In genomic region chr9:110256392-110257096, GRCh38 we compare ENCODE assay signal across 1 cellular context.
TF ChIP-seq lines count a peak whose summit lies in the region.

TXN (minus strand) TSS chr9:110256507; CDS start chr9:110256435, 72 bp downstream.

TF ChIP-seq in K562, 482 proteins besides CTCF, POLR2A, EP300 and RAD21 (continued from another document and continues in another):
- TF ChIP-seq BRF2 (IDR thresholded peaks at IDR 0.05; ENCODE audit: borderline replicate concordance, insufficient read depth, insufficient read length) = no peak
- no peak; the same call in 1 of the 2 replicates for TF ChIP-seq MIER1 (IDR thresholded peaks at IDR 0.05; ENCODE audit: low read depth)
- no peak for TF ChIP-seq NUFIP1 (IDR thresholded peaks at IDR 0.05; ENCODE audit: partially characterized antibody)
- no peak for TF ChIP-seq ILF3 (IDR thresholded peaks at IDR 0.05; ENCODE audit: borderline replicate concordance)
- no peak for TF ChIP-seq FIP1L1 (IDR thresholded peaks at IDR 0.05; ENCODE audit: low read depth, low read length, poor library complexity, severe bottlenecking)
- TF ChIP-seq ETV1 (tag; conservative IDR thresholded peaks at IDR 0.05; ENCODE audit: low read depth) = no peak
- TF ChIP-seq SLC30A9 (CRISPR knock-in tag; IDR thresholded peaks at IDR 0.05) = no peak
- TF ChIP-seq TEAD1 (CRISPR knock-in tag; IDR thresholded peaks at IDR 0.05) = peak in 1 of 2 experiments; percentile 88; a peak in 2 of 4 replicates
- TF ChIP-seq RBM22 (IDR thresholded peaks at IDR 0.05; ENCODE audit: low read depth, low read length, poor library complexity, severe bottlenecking) = no peak
- no peak for TF ChIP-seq ZNF583 (CRISPR knock-in tag; IDR thresholded peaks at IDR 0.05)
- no peak for TF ChIP-seq ZBTB8A (IDR thresholded peaks at IDR 0.05; ENCODE audit: partially characterized antibody)
- no peak for TF ChIP-seq SRSF1 (IDR thresholded peaks at IDR 0.05; ENCODE audit: low read depth, low read length)
- TF ChIP-seq, protein P1, sequence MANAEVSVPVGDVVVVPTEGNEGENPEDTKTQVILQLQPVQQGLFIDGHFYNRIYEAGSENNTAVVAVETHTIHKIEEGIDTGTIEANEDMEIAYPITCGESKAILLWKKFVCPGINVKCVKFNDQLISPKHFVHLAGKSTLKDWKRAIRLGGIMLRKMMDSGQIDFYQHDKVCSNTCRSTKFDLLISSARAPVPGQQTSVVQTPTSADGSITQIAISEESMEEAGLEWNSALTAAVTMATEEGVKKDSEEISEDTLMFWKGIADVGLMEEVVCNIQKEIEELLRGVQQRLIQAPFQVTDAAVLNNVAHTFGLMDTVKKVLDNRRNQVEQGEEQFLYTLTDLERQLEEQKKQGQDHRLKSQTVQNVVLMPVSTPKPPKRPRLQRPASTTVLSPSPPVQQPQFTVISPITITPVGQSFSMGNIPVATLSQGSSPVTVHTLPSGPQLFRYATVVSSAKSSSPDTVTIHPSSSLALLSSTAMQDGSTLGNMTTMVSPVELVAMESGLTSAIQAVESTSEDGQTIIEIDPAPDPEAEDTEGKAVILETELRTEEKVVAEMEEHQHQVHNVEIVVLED (CRISPR knock-in tag; IDR thresholded peaks at IDR 0.05) = peak; percentile 90
- no peak for TF ChIP-seq ZBTB17 (CRISPR knock-in tag; IDR thresholded peaks at IDR 0.05)
- no peak for TF ChIP-seq DNMT1 (IDR thresholded peaks at IDR 0.05)
- TF ChIP-seq LEF1 (IDR thresholded peaks at IDR 0.05) = peak; percentile 66; the same call in 1 of the 2 replicates
- peak; percentile 93 for TF ChIP-seq MYC (IDR thresholded peaks at IDR 0.05; ENCODE audit: low read depth, low read length)
- TF ChIP-seq MYC (CRISPR knock-in tag; IDR thresholded peaks at IDR 0.05; ENCODE audit: borderline replicate concordance, low read depth) = peak; percentile 68; the same call in 1 of the 2 replicates
- TF ChIP-seq MLX (CRISPR knock-in tag; conservative IDR thresholded peaks at IDR 0.05) = no peak
- TF ChIP-seq, protein P2, sequence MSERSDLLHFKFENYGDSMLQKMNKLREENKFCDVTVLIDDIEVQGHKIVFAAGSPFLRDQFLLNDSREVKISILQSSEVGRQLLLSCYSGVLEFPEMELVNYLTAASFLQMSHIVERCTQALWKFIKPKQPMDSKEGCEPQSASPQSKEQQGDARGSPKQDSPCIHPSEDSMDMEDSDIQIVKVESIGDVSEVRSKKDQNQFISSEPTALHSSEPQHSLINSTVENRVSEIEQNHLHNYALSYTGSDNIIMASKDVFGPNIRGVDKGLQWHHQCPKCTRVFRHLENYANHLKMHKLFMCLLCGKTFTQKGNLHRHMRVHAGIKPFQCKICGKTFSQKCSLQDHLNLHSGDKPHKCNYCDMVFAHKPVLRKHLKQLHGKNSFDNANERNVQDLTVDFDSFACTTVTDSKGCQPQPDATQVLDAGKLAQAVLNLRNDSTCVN (CRISPR knock-in tag; IDR thresholded peaks at IDR 0.05) = no peak
- no peak for TF ChIP-seq PHB (CRISPR knock-in tag; IDR thresholded peaks at IDR 0.05)
- TF ChIP-seq ZC3H11A (IDR thresholded peaks at IDR 0.05; ENCODE audit: low read depth, low read length) = no peak
- TF ChIP-seq JUND (IDR thresholded peaks at IDR 0.05; ENCODE audit: borderline replicate concordance, low read depth, low read length) = 0 out of 2 replicates have a peak, but pooled peaks have one; percentile 2
- no peak; the same call in 2 of the 3 replicates for TF ChIP-seq JUND (tag; IDR thresholded peaks at IDR 0.05; ENCODE audit: borderline replicate concordance, low read depth, low read length)
- TF ChIP-seq CEBPB (tag; IDR thresholded peaks at IDR 0.05) = no peak
- no peak for TF ChIP-seq SPI1 (IDR thresholded peaks at IDR 0.05; ENCODE audit: borderline replicate concordance, low read depth, low read length)
- TF ChIP-seq, protein P3, sequence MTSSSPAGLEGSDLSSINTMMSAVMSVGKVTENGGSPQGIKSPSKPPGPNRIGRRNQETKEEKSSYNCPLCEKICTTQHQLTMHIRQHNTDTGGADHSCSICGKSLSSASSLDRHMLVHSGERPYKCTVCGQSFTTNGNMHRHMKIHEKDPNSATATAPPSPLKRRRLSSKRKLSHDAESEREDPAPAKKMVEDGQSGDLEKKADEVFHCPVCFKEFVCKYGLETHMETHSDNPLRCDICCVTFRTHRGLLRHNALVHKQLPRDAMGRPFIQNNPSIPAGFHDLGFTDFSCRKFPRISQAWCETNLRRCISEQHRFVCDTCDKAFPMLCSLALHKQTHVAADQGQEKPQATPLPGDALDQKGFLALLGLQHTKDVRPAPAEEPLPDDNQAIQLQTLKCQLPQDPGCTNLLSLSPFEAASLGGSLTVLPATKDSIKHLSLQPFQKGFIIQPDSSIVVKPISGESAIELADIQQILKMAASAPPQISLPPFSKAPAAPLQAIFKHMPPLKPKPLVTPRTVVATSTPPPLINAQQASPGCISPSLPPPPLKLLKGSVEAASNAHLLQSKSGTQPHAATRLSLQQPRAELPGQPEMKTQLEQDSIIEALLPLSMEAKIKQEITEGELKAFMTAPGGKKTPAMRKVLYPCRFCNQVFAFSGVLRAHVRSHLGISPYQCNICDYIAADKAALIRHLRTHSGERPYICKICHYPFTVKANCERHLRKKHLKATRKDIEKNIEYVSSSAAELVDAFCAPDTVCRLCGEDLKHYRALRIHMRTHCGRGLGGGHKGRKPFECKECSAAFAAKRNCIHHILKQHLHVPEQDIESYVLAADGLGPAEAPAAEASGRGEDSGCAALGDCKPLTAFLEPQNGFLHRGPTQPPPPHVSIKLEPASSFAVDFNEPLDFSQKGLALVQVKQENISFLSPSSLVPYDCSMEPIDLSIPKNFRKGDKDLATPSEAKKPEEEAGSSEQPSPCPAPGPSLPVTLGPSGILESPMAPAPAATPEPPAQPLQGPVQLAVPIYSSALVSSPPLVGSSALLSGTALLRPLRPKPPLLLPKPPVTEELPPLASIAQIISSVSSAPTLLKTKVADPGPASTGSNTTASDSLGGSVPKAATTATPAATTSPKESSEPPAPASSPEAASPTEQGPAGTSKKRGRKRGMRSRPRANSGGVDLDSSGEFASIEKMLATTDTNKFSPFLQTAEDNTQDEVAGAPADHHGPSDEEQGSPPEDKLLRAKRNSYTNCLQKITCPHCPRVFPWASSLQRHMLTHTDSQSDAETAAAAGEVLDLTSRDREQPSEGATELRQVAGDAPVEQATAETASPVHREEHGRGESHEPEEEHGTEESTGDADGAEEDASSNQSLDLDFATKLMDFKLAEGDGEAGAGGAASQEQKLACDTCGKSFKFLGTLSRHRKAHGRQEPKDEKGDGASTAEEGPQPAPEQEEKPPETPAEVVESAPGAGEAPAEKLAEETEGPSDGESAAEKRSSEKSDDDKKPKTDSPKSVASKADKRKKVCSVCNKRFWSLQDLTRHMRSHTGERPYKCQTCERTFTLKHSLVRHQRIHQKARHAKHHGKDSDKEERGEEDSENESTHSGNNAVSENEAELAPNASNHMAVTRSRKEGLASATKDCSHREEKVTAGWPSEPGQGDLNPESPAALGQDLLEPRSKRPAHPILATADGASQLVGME (CRISPR knock-in tag; IDR thresholded peaks at IDR 0.05) = no peak
- TF ChIP-seq TBP (optimal IDR thresholded peaks at IDR 0.05; ENCODE audit: low read depth, low read length) = peak; percentile 91
- peak in 1 of 2 experiments; percentile 28; a peak in 1 of 3 replicates for TF ChIP-seq CBX3 (IDR thresholded peaks at IDR 0.05; ENCODE audit: borderline replicate concordance in 1 of 2, low read length in 2 of 2)
- TF ChIP-seq, protein P4, sequence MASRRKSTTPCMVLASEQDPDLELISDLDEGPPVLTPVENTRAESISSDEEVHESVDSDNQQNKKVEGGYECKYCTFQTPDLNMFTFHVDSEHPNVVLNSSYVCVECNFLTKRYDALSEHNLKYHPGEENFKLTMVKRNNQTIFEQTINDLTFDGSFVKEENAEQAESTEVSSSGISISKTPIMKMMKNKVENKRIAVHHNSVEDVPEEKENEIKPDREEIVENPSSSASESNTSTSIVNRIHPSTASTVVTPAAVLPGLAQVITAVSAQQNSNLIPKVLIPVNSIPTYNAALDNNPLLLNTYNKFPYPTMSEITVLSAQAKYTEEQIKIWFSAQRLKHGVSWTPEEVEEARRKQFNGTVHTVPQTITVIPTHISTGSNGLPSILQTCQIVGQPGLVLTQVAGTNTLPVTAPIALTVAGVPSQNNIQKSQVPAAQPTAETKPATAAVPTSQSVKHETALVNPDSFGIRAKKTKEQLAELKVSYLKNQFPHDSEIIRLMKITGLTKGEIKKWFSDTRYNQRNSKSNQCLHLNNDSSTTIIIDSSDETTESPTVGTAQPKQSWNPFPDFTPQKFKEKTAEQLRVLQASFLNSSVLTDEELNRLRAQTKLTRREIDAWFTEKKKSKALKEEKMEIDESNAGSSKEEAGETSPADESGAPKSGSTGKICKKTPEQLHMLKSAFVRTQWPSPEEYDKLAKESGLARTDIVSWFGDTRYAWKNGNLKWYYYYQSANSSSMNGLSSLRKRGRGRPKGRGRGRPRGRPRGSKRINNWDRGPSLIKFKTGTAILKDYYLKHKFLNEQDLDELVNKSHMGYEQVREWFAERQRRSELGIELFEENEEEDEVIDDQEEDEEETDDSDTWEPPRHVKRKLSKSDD (conservative IDR thresholded peaks at IDR 0.05; ENCODE audit: low read length) = no peak
- TF ChIP-seq, protein P5, sequence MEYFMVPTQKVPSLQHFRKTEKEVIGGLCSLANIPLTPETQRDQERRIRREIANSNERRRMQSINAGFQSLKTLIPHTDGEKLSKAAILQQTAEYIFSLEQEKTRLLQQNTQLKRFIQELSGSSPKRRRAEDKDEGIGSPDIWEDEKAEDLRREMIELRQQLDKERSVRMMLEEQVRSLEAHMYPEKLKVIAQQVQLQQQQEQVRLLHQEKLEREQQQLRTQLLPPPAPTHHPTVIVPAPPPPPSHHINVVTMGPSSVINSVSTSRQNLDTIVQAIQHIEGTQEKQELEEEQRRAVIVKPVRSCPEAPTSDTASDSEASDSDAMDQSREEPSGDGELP (CRISPR knock-in tag; IDR thresholded peaks at IDR 0.05; ENCODE audit: borderline replicate concordance) = peak; percentile 98
- TF ChIP-seq, protein P6, sequence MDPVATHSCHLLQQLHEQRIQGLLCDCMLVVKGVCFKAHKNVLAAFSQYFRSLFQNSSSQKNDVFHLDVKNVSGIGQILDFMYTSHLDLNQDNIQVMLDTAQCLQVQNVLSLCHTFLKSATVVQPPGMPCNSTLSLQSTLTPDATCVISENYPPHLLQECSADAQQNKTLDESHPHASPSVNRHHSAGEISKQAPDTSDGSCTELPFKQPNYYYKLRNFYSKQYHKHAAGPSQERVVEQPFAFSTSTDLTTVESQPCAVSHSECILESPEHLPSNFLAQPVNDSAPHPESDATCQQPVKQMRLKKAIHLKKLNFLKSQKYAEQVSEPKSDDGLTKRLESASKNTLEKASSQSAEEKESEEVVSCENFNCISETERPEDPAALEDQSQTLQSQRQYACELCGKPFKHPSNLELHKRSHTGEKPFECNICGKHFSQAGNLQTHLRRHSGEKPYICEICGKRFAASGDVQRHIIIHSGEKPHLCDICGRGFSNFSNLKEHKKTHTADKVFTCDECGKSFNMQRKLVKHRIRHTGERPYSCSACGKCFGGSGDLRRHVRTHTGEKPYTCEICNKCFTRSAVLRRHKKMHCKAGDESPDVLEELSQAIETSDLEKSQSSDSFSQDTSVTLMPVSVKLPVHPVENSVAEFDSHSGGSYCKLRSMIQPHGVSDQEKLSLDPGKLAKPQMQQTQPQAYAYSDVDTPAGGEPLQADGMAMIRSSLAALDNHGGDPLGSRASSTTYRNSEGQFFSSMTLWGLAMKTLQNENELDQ (CRISPR knock-in tag; IDR thresholded peaks at IDR 0.05; ENCODE audit: borderline replicate concordance) = no peak
- TF ChIP-seq GTF2F1 (IDR thresholded peaks at IDR 0.05; ENCODE audit: low read depth, low read length) = peak; percentile 83; the same call in 1 of the 2 replicates
- no peak; the same call in 1 of the 2 replicates for TF ChIP-seq ZNF589 (CRISPR knock-in tag; IDR thresholded peaks at IDR 0.05; ENCODE audit: low read depth)
- no peak for TF ChIP-seq SMAD3 (CRISPR knock-in tag; conservative IDR thresholded peaks at IDR 0.05)
- no peak for TF ChIP-seq ZNF551 (CRISPR knock-in tag; IDR thresholded peaks at IDR 0.05)
- no peak for TF ChIP-seq BRF1 (IDR thresholded peaks at IDR 0.05; ENCODE audit: borderline replicate concordance, extremely low read depth, insufficient read length)
- no peak for TF ChIP-seq ARID3B (CRISPR knock-in tag; IDR thresholded peaks at IDR 0.05; ENCODE audit: borderline replicate concordance)
- TF ChIP-seq FOXM1 (IDR thresholded peaks at IDR 0.05; ENCODE audit: low read depth) = no peak
- no peak for TF ChIP-seq FOXM1 (CRISPR knock-in tag; IDR thresholded peaks at IDR 0.05; ENCODE audit: low read depth)
- TF ChIP-seq NELFE (IDR thresholded peaks at IDR 0.05; ENCODE audit: insufficient read depth, insufficient read length) = no peak
- TF ChIP-seq ZNF707 (CRISPR knock-in tag; conservative IDR thresholded peaks at IDR 0.05) = no peak
- TF ChIP-seq POLR2AphosphoS2 (IDR thresholded peaks at IDR 0.05; ENCODE audit: low read length) = no peak
- TF ChIP-seq CXXC5 (CRISPR knock-in tag; IDR thresholded peaks at IDR 0.05) = peak; percentile 86
- no peak for TF ChIP-seq HNRNPL (IDR thresholded peaks at IDR 0.05; ENCODE audit: low read depth, low read length)
- TF ChIP-seq L3MBTL2 (IDR thresholded peaks at IDR 0.05) = peak; percentile 96
- TF ChIP-seq SREBF1 (IDR thresholded peaks at IDR 0.05; ENCODE audit: borderline replicate concordance, low read depth, low read length) = no peak
- TF ChIP-seq HDAC6 (IDR thresholded peaks at IDR 0.05; ENCODE audit: low read depth, low read length) = 0 out of 2 replicates have a peak, but pooled peaks have one; percentile 25
- peak; percentile 56; the same call in 1 of the 2 replicates for TF ChIP-seq KLF13 (tag; IDR thresholded peaks at IDR 0.05; ENCODE audit: borderline replicate concordance, low read depth)
- peak; percentile 51; the same call in 1 of the 2 replicates for TF ChIP-seq RB1 (IDR thresholded peaks at IDR 0.05; ENCODE audit: low read depth)
